ENCODE assay signal across 11 cellular contexts in the genomic region with DNA sequence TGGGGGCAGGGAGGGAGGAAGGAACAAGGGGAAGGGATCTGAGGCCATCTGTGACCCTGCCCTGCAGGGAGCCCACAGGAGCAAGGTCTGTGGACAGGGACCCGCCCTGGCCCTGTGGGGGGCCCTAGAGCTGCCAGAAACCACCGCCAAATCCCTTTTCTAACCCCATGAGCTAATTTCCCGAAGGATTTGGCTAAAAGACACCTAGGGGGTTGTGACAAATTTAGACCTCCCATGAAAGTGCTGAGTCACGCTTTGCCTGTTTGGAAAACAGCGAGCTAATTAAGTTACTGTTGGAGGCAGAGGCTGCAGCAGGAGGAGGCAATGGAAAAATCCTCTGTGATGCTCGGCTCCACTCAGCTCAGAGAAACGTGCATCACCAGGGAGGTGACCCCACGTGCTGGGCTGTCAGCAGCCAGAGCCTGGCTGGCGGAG. TPM values are rescaled to one million over a fixed set of nuclear protein-coding genes. Genes with fewer than 3 reads are reported as not detected.
A peak's percentile ranks its signal among the peaks of the same experiment; 100 is the strongest.
DNase-seq lines count a peak whose midpoint lies in the region; ATAC-seq and TF ChIP-seq lines count a peak whose summit lies in the region.
"Had no signal": no experiment of that assay in that cellular context is flagged by ENCODE, and none has a peak within 500 bp of the region (broad histone marks: within the 10 kb centered on the region; RNA-seq: fewer than 3 reads in every experiment).

No MANE protein-coding gene starts in this region.

- peaks cover 10% of the 10 kb centered on the region for H3K9me3 Mint-ChIP-seq in neural progenitor cell
- no peaks in the 10 kb centered on the region for H3K9me3 Mint-ChIP-seq in activated T-helper 17 cell treated with anti-CD3 and anti-CD28 coated beads, Interleukin-2, amount 50 U/mL, for 72 hours

- no peak overlapping the region for H3K4me3 ChIP-seq in neural progenitor cell
- H3K4me3 ChIP-seq: gastrocnemius medialis, smooth muscle cell had no signal

- peaks cover 29% of the 10 kb centered on the region for H3F3A ChIP-seq in neural progenitor cell (ENCODE audit: low read depth)

- H3K27me3 Mint-ChIP-seq in neural progenitor cell (ENCODE audit: insufficient read depth, low read depth): peaks cover 20% of the 10 kb centered on the region
- peaks cover 15% of the 10 kb centered on the region for H3K27me3 Mint-ChIP-seq in activated T-helper 17 cell treated with anti-CD3 and anti-CD28 coated beads, Interleukin-2, amount 50 U/mL, for 72 hours

- H3K9ac ChIP-seq in neural progenitor cell: no peak overlapping the region

- no peak for TF ChIP-seq CTCF in neural progenitor cell (IDR thresholded peaks at IDR 0.05)

- no peak overlapping the region for H2AFZ ChIP-seq in neural progenitor cell (replicated peaks)

- H3K79me2 ChIP-seq in neural progenitor cell (ENCODE audit: low read depth): no peaks in the 10 kb centered on the region

- peaks cover 14% of the 10 kb centered on the region for H3K4me1 Mint-ChIP-seq in neural progenitor cell
- peaks cover 6% of the 10 kb centered on the region for H3K4me1 Mint-ChIP-seq in activated T-helper 17 cell treated with anti-CD3 and anti-CD28 coated beads, Interleukin-2, amount 50 U/mL, for 72 hours

- H3K4me1 ChIP-seq in neural progenitor cell: peaks cover 17% of the 10 kb centered on the region

- H3K9me3 ChIP-seq in neural progenitor cell (ENCODE audit: low read depth): no peaks in the 10 kb centered on the region
- H3K9me3 ChIP-seq: gastrocnemius medialis had no signal

- H3K4me2 ChIP-seq in neural progenitor cell: peak overlapping the region; percentile 61
- H3K4me2 ChIP-seq: smooth muscle cell had no signal

- no peaks in the 10 kb centered on the region for H3K36me3 Mint-ChIP-seq in neural progenitor cell
- H3K36me3 Mint-ChIP-seq in activated T-helper 17 cell treated with anti-CD3 and anti-CD28 coated beads, Interleukin-2, amount 50 U/mL, for 72 hours (ENCODE audit: low read depth): no peaks in the 10 kb centered on the region

- in situ Hi-C loops in G401 (cut with HindIII; ENCODE audit: low sequenced_read_pairs): no loop called here

- ATAC-seq in HG02623 (IDR thresholded peaks at IDR 0.05; ENCODE audit: unreplicated experiment): no peak
- no peak for ATAC-seq in activated T-helper 17 cell treated with anti-CD3 and anti-CD28 coated beads, Interleukin-2, amount 50 U/mL, for 72 hours (replicated peaks)
- ATAC-seq in activated CD4-positive, CD25-positive, alpha-beta regulatory T cell treated with anti-CD3 and anti-CD28 coated beads, Interleukin-2, amount 50 U/mL, for 24 hours: no peak

- H4K20me1 ChIP-seq in neural progenitor cell (ENCODE audit: low read depth): peaks cover 20% of the 10 kb centered on the region

- no peak overlapping the region for H3K27ac ChIP-seq in neural progenitor cell

- peaks cover 17% of the 10 kb centered on the region for H3K27me3 ChIP-seq in neural progenitor cell
- H3K27me3 ChIP-seq: gastrocnemius medialis had no signal

- peak; percentile 89 for DNase-seq in G401 (ENCODE audit: low spot score)
- DNase-seq in NCI-H446 (lab: John Stamatoyannopoulos, UW): peak; percentile 30 to 86
- peak; percentile 74 for DNase-seq in ecto neural progenitor cell (ENCODE audit: low spot score)
- DNase-seq in neural progenitor cell (ENCODE audit: low spot score): peak; percentile 90
- no peak for DNase-seq in HuH-7.5 (ENCODE audit: low spot score)
- DNase-seq: gastrocnemius medialis had no signal

- H3K27ac Mint-ChIP-seq in neural progenitor cell: no peak overlapping the region
- H3K27ac Mint-ChIP-seq in activated T-helper 17 cell treated with anti-CD3 and anti-CD28 coated beads, Interleukin-2, amount 50 U/mL, for 72 hours: no peak overlapping the region
- H3K27ac Mint-ChIP-seq: T-helper 1 cell treated with Interleukin-12 subunit alpha and Interleukin-12 subunit beta and Interleukin-4 antibody, amounts not matched to agents 30 μg/mL and 1 μg/mL, for 36 hours had no signal

- H3K4me3 Mint-ChIP-seq in neural progenitor cell: no peak overlapping the region
- no peak overlapping the region for H3K4me3 Mint-ChIP-seq in activated T-helper 17 cell treated with anti-CD3 and anti-CD28 coated beads, Interleukin-2, amount 50 U/mL, for 72 hours
- H3K4me3 Mint-ChIP-seq: T-helper 1 cell treated with Interleukin-12 subunit alpha and Interleukin-12 subunit beta and Interleukin-4 antibody, amounts not matched to agents 30 μg/mL and 1 μg/mL, for 36 hours had no signal

- H3K36me3 ChIP-seq in neural progenitor cell: no peaks in the 10 kb centered on the region
- H3K36me3 ChIP-seq: gastrocnemius medialis had no signal

RNA-seq across cellular contexts. Expression of gene OLFM1, which starts 49.9 kb away (rescaled TPM):
- 5.9 and 6.5 TPM in 2 replicates for total RNA-seq in G401 (2014; rRNA removed; shearing (Covaris generic))
- 4.0 and 6.6 TPM in 2 replicates for total RNA-seq in neural progenitor cell (ENCODE audit: low replicate concordance)
- total RNA-seq in activated T-helper 17 cell treated with anti-CD3 and anti-CD28 coated beads, Interleukin-2, amount 50 U/mL, for 72 hours: under 1 TPM in 1 of 2 donors, not detected in 1; 0.32 TPM
